In the genomic region with DNA sequence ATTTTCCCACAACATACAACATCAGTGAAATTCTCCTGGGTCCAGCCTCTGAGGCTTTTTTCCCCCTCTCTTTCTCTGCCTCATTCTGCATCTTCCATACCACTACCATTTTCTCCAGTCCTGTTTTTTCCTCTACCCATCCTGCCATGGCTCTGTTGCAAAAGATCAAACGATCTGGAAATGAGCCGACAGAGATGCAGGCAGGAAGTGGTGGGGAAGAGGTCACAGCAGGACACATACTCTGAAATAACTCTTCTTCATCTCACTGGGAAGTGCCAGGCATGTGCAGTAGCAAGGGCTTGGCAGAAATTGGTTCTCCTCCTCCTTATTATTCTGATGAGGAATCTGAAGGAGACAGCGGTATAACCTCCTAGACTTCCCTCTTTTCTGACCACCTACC, we compare ENCODE assay signal across 16 cellular contexts.
A peak's percentile ranks its signal among the peaks of the same experiment; 100 is the strongest.
DNase-seq lines count a peak whose midpoint lies in the region; ATAC-seq and TF ChIP-seq lines count a peak whose summit lies in the region.
"Had no signal": no experiment of that assay in that cellular context is flagged by ENCODE, and none has a peak within 500 bp of the region (broad histone marks: within the 10 kb centered on the region; RNA-seq: fewer than 3 reads in every experiment).

No MANE protein-coding gene starts in this region.

- intact Hi-C loops in Right ventricle myocardium superior (cut with DNase I), result no loop called here
- intact Hi-C loops in left ventricle myocardium inferior (cut with micrococcal nuclease), result no loop called here
- intact Hi-C loops in posterior vena cava (cut with DNase I), result no loop called here

- no peaks in the 10 kb centered on the region for H3K9me3 Mint-ChIP-seq in activated CD4-positive, alpha-beta memory T cell treated with anti-CD3 and anti-CD28 coated beads, Interleukin-2, amount 10 ng/mL, durations not matched to agents 7 days and 5 days
- H3K9me3 Mint-ChIP-seq: activated T-helper 17 cell treated with anti-CD3 and anti-CD28 coated beads, Interleukin-2, amount 50 U/mL, for 72 hours; type B pancreatic cell had no signal

- no peaks in the 10 kb centered on the region for H3K36me3 Mint-ChIP-seq in activated CD4-positive, alpha-beta memory T cell treated with anti-CD3 and anti-CD28 coated beads, Interleukin-2, amount 10 ng/mL, durations not matched to agents 7 days and 5 days (ENCODE audit: low read depth)
- H3K36me3 Mint-ChIP-seq: type B pancreatic cell had no signal

- no peak overlapping the region for H3K27ac ChIP-seq in left ventricle myocardium inferior (replicated peaks)
- H3K27ac ChIP-seq: breast epithelium had no signal

- peak; percentile 42 for ATAC-seq in Right ventricle myocardium superior (ENCODE audit: poor library complexity)
- ATAC-seq in stimulated activated naive CD8-positive, alpha-beta T cell treated with anti-CD3 and anti-CD28 coated beads, Interleukin-15, Interleukin-2, amounts not matched to agents 100 U/mL and 50 U/mL, for 24 hours, result no peak
- ATAC-seq: activated T-helper 17 cell treated with anti-CD3 and anti-CD28 coated beads, Interleukin-2, amount 50 U/mL, for 72 hours had no signal

- CTCF ChIA-PET in activated CD4-positive, alpha-beta memory T cell treated with anti-CD3 and anti-CD28 coated beads, Interleukin-2, amount 10 ng/mL, durations not matched to agents 7 days and 5 days (lab: Charles Lee), result no interaction called here

- peaks cover 2% of the 10 kb centered on the region for H3K4me1 Mint-ChIP-seq in activated CD4-positive, alpha-beta memory T cell treated with anti-CD3 and anti-CD28 coated beads, Interleukin-2, amount 10 ng/mL, durations not matched to agents 7 days and 5 days

- H3K4me3 Mint-ChIP-seq in activated CD4-positive, alpha-beta memory T cell treated with anti-CD3 and anti-CD28 coated beads, Interleukin-2, amount 10 ng/mL, durations not matched to agents 7 days and 5 days, result no peak overlapping the region
- H3K4me3 Mint-ChIP-seq: activated T-helper 17 cell treated with anti-CD3 and anti-CD28 coated beads, Interleukin-2, amount 50 U/mL, for 72 hours; type B pancreatic cell had no signal

- no peaks in the 10 kb centered on the region for H3K36me3 ChIP-seq in left ventricle myocardium inferior
- H3K36me3 ChIP-seq: breast epithelium had no signal

- TF ChIP-seq CTCF in left ventricle myocardium inferior (IDR thresholded peaks at IDR 0.05; ENCODE audit: borderline replicate concordance), result no peak

- H3K4me3 ChIP-seq in left ventricle myocardium inferior, result no peak overlapping the region
- H3K4me3 ChIP-seq: breast epithelium had no signal

- H3K9me3 ChIP-seq in left ventricle myocardium inferior (replicated peaks), result no peaks in the 10 kb centered on the region
- H3K9me3 ChIP-seq: breast epithelium had no signal

- H3K4me1 ChIP-seq in left ventricle myocardium inferior, result peaks cover 14% of the 10 kb centered on the region
- H3K4me1 ChIP-seq: breast epithelium had no signal

- peaks cover 10% of the 10 kb centered on the region for H3K27me3 Mint-ChIP-seq in activated CD4-positive, alpha-beta memory T cell treated with anti-CD3 and anti-CD28 coated beads, Interleukin-2, amount 10 ng/mL, durations not matched to agents 7 days and 5 days

- POLR2A ChIA-PET in activated CD4-positive, alpha-beta memory T cell treated with anti-CD3 and anti-CD28 coated beads, Interleukin-2, amount 10 ng/mL, durations not matched to agents 7 days and 5 days (lab: Charles Lee), result no interaction called here

- no peak overlapping the region for H3K27ac Mint-ChIP-seq in activated CD4-positive, alpha-beta memory T cell treated with anti-CD3 and anti-CD28 coated beads, Interleukin-2, amount 10 ng/mL, durations not matched to agents 7 days and 5 days
- H3K27ac Mint-ChIP-seq: activated T-helper 17 cell treated with anti-CD3 and anti-CD28 coated beads, Interleukin-2, amount 50 U/mL, for 72 hours; type B pancreatic cell had no signal

- DNase-seq in Right ventricle myocardium superior, result no peak
- no peak for DNase-seq in left ventricle myocardium inferior
- peak; percentile 2 for DNase-seq in OCI-M1 (lab: John Stamatoyannopoulos, UW)
- DNase-seq in cerebellar cortex (ENCODE audit: low spot score), result peak; percentile 78
- no peak for DNase-seq in activated CD4-positive, alpha-beta memory T cell treated with anti-CD3 and anti-CD28 coated beads, Interleukin-2, amount 10 ng/mL, durations not matched to agents 7 days and 5 days
- no peak for DNase-seq in posterior vena cava (ENCODE audit: low spot score)
- DNase-seq in stimulated activated naive CD8-positive, alpha-beta T cell treated with anti-CD3 and anti-CD28 coated beads, Interleukin-15, Interleukin-2, amounts not matched to agents 100 U/mL and 50 U/mL, for 24 hours, result no peak
- DNase-seq in stimulated activated CD4-positive, alpha-beta T cell treated with anti-CD3 and anti-CD28 coated beads, Interleukin-2, amount 100 ng/mL, for 48 hours, result no peak
- DNase-seq: glutamatergic neuron; kidney glomerular epithelial cell; NCI-H1048; stimulated activated CD4-positive, alpha-beta T cell treated with anti-CD3 and anti-CD28 coated beads, Interleukin-1b, Interleukin-23, amount 100 ng/mL, for 48 hours; T-helper 1 cell had no signal

- no peaks in the 10 kb centered on the region for H3K27me3 ChIP-seq in left ventricle myocardium inferior (ENCODE audit: low read depth)
- H3K27me3 ChIP-seq: breast epithelium had no signal

Comparison
In these comparisons a context has a peak if more than half of its experiments do, and no peak if none do; other contexts are left out.
1. DNase-seq: peak in OCI-M1 (single experiment) and cerebellar cortex (single experiment); none in Right ventricle myocardium superior (single experiment), left ventricle myocardium inferior (single experiment), activated CD4-positive, alpha-beta memory T cell treated with anti-CD3 and anti-CD28 coated beads, Interleukin-2, amount 10 ng/mL, durations not matched to agents 7 days and 5 days (single experiment), posterior vena cava (single experiment), stimulated activated naive CD8-positive, alpha-beta T cell treated with anti-CD3 and anti-CD28 coated beads, Interleukin-15, Interleukin-2, amounts not matched to agents 100 U/mL and 50 U/mL, for 24 hours (single experiment) and stimulated activated CD4-positive, alpha-beta T cell treated with anti-CD3 and anti-CD28 coated beads, Interleukin-2, amount 100 ng/mL, for 48 hours (0 of 2).